ENCODE assay signal across 1 cellular context in the genomic region with DNA sequence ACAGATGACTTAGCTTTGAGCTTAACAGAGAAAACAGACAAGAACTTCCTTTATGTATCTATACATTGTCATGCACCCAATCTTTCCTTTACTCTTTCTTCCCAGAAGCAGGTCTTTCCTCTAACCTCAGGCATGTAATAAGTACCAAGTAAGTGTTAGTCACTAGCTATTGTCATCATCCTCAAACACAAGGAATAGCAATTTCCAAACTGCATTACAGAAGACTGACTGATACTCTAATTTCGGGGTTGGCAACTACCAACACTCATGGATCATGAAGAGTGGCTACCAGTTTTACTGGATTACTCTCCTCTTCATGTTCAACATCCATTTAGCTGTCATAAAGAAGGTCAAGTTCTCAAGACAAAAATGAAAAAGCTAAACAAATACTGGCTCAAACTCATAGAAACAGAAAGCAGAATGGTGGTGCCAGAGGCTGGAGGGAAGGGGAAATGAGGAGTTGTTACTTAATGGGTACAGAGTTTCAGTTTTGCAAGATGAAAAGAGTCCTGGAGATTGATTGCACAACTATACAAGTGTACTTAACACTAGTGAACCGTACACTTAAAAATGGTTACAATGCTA.
TF ChIP-seq lines count a peak whose summit lies in the region.

No MANE protein-coding gene starts in this region.

TF ChIP-seq in GM23338, 12 proteins besides CTCF, POLR2A, EP300 and RAD21 (continued from another document):
- TF ChIP-seq, protein P1, sequence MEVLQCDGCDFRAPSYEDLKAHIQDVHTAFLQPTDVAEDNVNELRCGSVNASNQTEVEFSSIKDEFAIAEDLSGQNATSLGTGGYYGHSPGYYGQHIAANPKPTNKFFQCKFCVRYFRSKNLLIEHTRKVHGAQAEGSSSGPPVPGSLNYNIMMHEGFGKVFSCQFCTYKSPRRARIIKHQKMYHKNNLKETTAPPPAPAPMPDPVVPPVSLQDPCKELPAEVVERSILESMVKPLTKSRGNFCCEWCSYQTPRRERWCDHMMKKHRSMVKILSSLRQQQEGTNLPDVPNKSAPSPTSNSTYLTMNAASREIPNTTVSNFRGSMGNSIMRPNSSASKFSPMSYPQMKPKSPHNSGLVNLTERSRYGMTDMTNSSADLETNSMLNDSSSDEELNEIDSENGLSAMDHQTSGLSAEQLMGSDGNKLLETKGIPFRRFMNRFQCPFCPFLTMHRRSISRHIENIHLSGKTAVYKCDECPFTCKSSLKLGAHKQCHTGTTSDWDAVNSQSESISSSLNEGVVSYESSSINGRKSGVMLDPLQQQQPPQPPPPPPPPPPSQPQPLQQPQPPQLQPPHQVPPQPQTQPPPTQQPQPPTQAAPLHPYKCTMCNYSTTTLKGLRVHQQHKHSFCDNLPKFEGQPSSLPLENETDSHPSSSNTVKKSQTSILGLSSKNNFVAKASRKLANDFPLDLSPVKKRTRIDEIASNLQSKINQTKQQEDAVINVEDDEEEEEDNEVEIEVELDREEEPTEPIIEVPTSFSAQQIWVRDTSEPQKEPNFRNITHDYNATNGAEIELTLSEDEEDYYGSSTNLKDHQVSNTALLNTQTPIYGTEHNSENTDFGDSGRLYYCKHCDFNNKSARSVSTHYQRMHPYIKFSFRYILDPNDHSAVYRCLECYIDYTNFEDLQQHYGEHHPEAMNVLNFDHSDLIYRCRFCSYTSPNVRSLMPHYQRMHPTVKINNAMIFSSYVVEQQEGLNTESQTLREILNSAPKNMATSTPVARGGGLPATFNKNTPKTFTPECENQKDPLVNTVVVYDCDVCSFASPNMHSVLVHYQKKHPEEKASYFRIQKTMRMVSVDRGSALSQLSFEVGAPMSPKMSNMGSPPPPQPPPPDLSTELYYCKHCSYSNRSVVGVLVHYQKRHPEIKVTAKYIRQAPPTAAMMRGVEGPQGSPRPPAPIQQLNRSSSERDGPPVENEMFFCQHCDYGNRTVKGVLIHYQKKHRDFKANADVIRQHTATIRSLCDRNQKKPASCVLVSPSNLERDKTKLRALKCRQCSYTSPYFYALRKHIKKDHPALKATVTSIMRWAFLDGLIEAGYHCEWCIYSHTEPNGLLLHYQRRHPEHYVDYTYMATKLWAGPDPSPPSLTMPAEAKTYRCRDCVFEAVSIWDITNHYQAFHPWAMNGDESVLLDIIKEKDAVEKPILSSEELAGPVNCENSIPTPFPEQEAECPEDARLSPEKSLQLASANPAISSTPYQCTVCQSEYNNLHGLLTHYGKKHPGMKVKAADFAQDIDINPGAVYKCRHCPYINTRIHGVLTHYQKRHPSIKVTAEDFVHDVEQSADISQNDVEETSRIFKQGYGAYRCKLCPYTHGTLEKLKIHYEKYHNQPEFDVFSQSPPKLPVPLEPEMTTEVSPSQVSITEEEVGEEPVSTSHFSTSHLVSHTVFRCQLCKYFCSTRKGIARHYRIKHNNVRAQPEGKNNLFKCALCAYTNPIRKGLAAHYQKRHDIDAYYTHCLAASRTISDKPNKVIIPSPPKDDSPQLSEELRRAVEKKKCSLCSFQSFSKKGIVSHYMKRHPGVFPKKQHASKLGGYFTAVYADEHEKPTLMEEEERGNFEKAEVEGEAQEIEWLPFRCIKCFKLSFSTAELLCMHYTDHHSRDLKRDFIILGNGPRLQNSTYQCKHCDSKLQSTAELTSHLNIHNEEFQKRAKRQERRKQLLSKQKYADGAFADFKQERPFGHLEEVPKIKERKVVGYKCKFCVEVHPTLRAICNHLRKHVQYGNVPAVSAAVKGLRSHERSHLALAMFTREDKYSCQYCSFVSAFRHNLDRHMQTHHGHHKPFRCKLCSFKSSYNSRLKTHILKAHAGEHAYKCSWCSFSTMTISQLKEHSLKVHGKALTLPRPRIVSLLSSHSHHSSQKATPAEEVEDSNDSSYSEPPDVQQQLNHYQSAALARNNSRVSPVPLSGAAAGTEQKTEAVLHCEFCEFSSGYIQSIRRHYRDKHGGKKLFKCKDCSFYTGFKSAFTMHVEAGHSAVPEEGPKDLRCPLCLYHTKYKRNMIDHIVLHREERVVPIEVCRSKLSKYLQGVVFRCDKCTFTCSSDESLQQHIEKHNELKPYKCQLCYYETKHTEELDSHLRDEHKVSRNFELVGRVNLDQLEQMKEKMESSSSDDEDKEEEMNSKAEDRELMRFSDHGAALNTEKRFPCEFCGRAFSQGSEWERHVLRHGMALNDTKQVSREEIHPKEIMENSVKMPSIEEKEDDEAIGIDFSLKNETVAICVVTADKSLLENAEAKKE (CRISPR knock-in tag; IDR thresholded peaks at IDR 0.05) = no peak
- TF ChIP-seq JUNB (IDR thresholded peaks at IDR 0.05; ENCODE audit: unreplicated experiment) = no peak
- TF ChIP-seq, protein P2, sequence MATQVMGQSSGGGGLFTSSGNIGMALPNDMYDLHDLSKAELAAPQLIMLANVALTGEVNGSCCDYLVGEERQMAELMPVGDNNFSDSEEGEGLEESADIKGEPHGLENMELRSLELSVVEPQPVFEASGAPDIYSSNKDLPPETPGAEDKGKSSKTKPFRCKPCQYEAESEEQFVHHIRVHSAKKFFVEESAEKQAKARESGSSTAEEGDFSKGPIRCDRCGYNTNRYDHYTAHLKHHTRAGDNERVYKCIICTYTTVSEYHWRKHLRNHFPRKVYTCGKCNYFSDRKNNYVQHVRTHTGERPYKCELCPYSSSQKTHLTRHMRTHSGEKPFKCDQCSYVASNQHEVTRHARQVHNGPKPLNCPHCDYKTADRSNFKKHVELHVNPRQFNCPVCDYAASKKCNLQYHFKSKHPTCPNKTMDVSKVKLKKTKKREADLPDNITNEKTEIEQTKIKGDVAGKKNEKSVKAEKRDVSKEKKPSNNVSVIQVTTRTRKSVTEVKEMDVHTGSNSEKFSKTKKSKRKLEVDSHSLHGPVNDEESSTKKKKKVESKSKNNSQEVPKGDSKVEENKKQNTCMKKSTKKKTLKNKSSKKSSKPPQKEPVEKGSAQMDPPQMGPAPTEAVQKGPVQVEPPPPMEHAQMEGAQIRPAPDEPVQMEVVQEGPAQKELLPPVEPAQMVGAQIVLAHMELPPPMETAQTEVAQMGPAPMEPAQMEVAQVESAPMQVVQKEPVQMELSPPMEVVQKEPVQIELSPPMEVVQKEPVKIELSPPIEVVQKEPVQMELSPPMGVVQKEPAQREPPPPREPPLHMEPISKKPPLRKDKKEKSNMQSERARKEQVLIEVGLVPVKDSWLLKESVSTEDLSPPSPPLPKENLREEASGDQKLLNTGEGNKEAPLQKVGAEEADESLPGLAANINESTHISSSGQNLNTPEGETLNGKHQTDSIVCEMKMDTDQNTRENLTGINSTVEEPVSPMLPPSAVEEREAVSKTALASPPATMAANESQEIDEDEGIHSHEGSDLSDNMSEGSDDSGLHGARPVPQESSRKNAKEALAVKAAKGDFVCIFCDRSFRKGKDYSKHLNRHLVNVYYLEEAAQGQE (IDR thresholded peaks at IDR 0.05; ENCODE audit: unreplicated experiment) = no peak
- TF ChIP-seq ZNF331 (CRISPR knock-in tag; IDR thresholded peaks at IDR 0.05; ENCODE audit: low read depth) = no peak
- TF ChIP-seq NANOG (IDR thresholded peaks at IDR 0.05; ENCODE audit: borderline replicate concordance) = no peak
- TF ChIP-seq POLR2AphosphoS5 (IDR thresholded peaks at IDR 0.05; ENCODE audit: low read depth) = no peak
- no peak for TF ChIP-seq EZH2phosphoT487 (IDR thresholded peaks at IDR 0.05; ENCODE audit: unreplicated experiment)
- no peak for TF ChIP-seq ZNF114 (CRISPR knock-in tag; IDR thresholded peaks at IDR 0.05)
